Comparison of ENCODE assay signal across 11 cellular contexts in the genomic region with DNA sequence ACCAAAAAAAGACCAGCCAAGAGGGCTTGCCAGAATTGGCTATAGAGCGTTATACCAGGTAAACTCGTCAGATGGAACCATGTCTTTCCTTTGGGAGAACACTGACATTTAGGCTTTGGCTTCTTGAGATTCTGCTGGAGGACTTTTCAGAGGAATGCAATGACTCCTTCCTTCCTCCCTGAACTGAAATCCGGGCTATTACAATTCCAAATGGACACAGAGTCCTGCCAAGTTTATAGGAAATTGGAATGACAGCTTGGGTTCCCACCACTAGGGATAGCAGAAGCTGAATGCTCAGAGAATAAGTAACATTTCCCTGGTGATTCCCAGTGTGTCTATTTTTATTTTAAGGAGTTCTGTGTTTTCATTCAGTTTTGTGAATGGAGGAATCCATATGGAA.
DNase-seq lines count a peak whose midpoint lies in the region; ATAC-seq and TF ChIP-seq lines count a peak whose summit lies in the region.
"Had no signal": no experiment of that assay in that cellular context is flagged by ENCODE, and none has a peak within 500 bp of the region (broad histone marks: within the 10 kb centered on the region; RNA-seq: fewer than 3 reads in every experiment).

No MANE protein-coding gene starts in this region.

- H3K36me3 ChIP-seq in brain microvascular endothelial cell (replicated peaks) (no peaks in the 10 kb centered on the region), sigmoid colon (no peaks in the 10 kb centered on the region)

- TF ChIP-seq EP300 in sigmoid colon (IDR thresholded peaks at IDR 0.05): no peak

- no peaks in the 10 kb centered on the region for H3K27me3 ChIP-seq in brain microvascular endothelial cell (replicated peaks)
- H3K27me3 ChIP-seq in sigmoid colon: no peaks in the 10 kb centered on the region
- H3K27me3 ChIP-seq in dorsolateral prefrontal cortex: no peaks in the 10 kb centered on the region

- peaks cover 6% of the 10 kb centered on the region for H3K4me1 Mint-ChIP-seq in activated T-cell treated with anti-CD3 and anti-CD28 coated beads, Interleukin-2, amount 50 U/mL, for 72 hours (ENCODE audit: low read depth)

- intact Hi-C loops in left cardiac atrium (cut with DNase I): loop anchor here (5.0 to 10.0 kb wide), 2 partner anchors 96 to 218 kb away; a partner anchor contains a TSS
- intact Hi-C loops in sigmoid colon (cut with DNase I): loop anchor here (10.0 kb wide), 3 partner anchors 188 to 548 kb away; a partner anchor contains a TSS
- intact Hi-C loops in dorsolateral prefrontal cortex (cut with DNase I): loop anchor here in 1 of 2 donors (10.0 kb wide), 1 partner anchor 548 kb away; no protein-coding TSS in a partner anchor

- TF ChIP-seq POLR2A in sigmoid colon (IDR thresholded peaks at IDR 0.05): no peak

- peaks cover 0 to 27% (median 4%) of the 10 kb centered on the region in 4 donors for H3K4me1 ChIP-seq in sigmoid colon

- H3K27ac ChIP-seq in brain microvascular endothelial cell: no peak overlapping the region
- peak overlapping the region; percentile 29 to 63 (median 45) for H3K27ac ChIP-seq in sigmoid colon
- peak overlapping the region in 5 of 59 donors; percentile 3 to 27 (median 11) for H3K27ac ChIP-seq in dorsolateral prefrontal cortex

- no peaks in the 10 kb centered on the region for H3K9me3 Mint-ChIP-seq in activated T-cell treated with anti-CD3 and anti-CD28 coated beads, Interleukin-2, amount 50 U/mL, for 72 hours

- H3K4me3 ChIP-seq in brain microvascular endothelial cell (ENCODE audit: low read depth, low read length) (no peak overlapping the region), sigmoid colon (no peak overlapping the region), dorsolateral prefrontal cortex (no peak overlapping the region)

- H3K36me3 Mint-ChIP-seq in activated T-cell treated with anti-CD3 and anti-CD28 coated beads, Interleukin-2, amount 50 U/mL, for 72 hours (ENCODE audit: insufficient read depth in 2 of 2): no peaks in the 10 kb centered on the region
- H3K36me3 Mint-ChIP-seq: CD4-positive, CD25-positive, alpha-beta regulatory T cell had no signal

- H3K27ac Mint-ChIP-seq in activated T-cell treated with anti-CD3 and anti-CD28 coated beads, Interleukin-2, amount 50 U/mL, for 72 hours: no peak overlapping the region
- H3K27ac Mint-ChIP-seq: CD4-positive, CD25-positive, alpha-beta regulatory T cell had no signal

- in situ Hi-C loops in brain microvascular endothelial cell (cut with HindIII; ENCODE audit: low pct_ligation_motif_present, low sequenced_read_pairs): loop anchor here (5.0 to 25.0 kb wide), 3 partner anchors 51 to 378 kb away; no protein-coding TSS in a partner anchor

- no peak overlapping the region for H3K4me3 Mint-ChIP-seq in activated T-cell treated with anti-CD3 and anti-CD28 coated beads, Interleukin-2, amount 50 U/mL, for 72 hours
- H3K4me3 Mint-ChIP-seq: CD4-positive, CD25-positive, alpha-beta regulatory T cell had no signal

- no peaks in the 10 kb centered on the region for H3K27me3 Mint-ChIP-seq in activated T-cell treated with anti-CD3 and anti-CD28 coated beads, Interleukin-2, amount 50 U/mL, for 72 hours (ENCODE audit: low read depth)

- 73% methylated on average over 3 of the region's 3 CpGs for WGBS in sigmoid colon, 2 donors

- DNase-seq in ELR (ENCODE audit: low read depth) (peak; percentile 36), brain microvascular endothelial cell (no peak), left cardiac atrium (no peak), sigmoid colon (no peak), GOT3 (lab: John Stamatoyannopoulos, UW) (no peak), dorsolateral prefrontal cortex (no peak)
- no peak for DNase-seq in activated T-cell treated with anti-CD3 and anti-CD28 coated beads, Interleukin-2, amount 50 U/mL, for 72 hours
- DNase-seq: CD4-positive, CD25-positive, alpha-beta regulatory T cell; left colon had no signal

- ATAC-seq in left cardiac atrium: peak; percentile 58 to 66
- no peak for ATAC-seq in GM18868 (IDR thresholded peaks at IDR 0.05; ENCODE audit: unreplicated experiment)
- no peak for ATAC-seq in activated T-cell treated with anti-CD3 and anti-CD28 coated beads, Interleukin-2, amount 50 U/mL, for 72 hours (replicated peaks in 1 of 2)
- ATAC-seq: left colon, Panc1 had no signal

- no peaks in the 10 kb centered on the region for H3K9me3 ChIP-seq in sigmoid colon

- peak; percentile 37 for TF ChIP-seq CTCF in brain microvascular endothelial cell (IDR thresholded peaks at IDR 0.05; ENCODE audit: low read depth, low read length, missing control alignments)
- no peak for TF ChIP-seq CTCF in sigmoid colon (IDR thresholded peaks at IDR 0.05)
- TF ChIP-seq CTCF in dorsolateral prefrontal cortex (IDR thresholded peaks at IDR 0.05 in 54 of 56, conservative IDR thresholded peaks at IDR 0.05 in 2 of 56; ENCODE audit: low read depth in 1 of 56, partially characterized antibody in 56 of 56): peak in 4 of 56 donors; percentile 6 to 28 (median 12)

Comparison
In these comparisons a context has a peak if more than half of its experiments do, and no peak if none do; other contexts are left out.
1. ATAC-seq: peak in left cardiac atrium (2 of 2); none in GM18868 (single experiment) and activated T-cell treated with anti-CD3 and anti-CD28 coated beads, Interleukin-2, amount 50 U/mL, for 72 hours (0 of 2).